Comparison of ENCODE assay signal across 8 cellular contexts in the genomic region with DNA sequence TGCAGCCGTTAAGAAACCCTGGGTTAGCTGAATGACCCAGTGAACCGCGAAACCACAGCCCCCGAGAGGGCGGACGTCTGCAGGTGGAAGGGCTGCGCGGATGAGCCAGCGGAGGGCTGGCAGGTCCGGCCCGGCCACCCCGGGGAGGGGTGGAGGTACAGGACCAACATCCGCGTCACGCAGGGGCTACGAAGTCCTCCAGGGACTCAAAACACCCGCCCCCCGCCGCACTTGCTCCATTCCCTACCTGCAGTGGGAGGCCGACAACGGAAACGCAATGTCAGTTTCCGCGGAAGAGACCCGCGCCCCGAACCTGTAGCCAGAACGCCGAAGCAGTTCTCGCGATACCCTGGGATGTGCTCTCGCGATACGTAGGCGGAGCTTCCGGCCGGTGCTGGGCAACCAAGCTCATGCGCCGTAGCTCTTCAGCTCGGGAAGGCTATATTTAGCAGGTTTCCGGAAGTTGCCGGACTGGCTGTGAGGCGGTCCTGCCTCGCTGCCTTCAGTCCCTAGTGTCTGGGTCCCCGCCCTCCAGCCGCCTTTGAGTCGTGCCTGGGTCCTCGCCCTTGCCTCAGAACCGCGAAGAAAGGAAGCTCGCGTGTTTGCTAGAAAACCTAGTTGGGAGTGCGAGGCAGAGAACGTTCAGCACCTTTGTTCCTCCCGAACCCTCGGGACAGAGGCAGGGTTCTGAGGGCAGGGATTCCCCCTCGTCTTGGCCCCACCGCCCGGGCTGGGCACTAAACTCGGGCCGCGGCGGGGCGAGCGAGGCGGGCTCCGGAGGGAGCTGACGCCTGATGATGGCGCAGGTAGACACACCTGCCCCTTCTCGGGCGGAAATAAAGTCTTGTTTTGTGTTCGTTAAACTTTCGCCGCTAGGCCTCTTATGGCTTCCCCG. TPM values are rescaled to one million over a fixed set of nuclear protein-coding genes. Genes with fewer than 3 reads are reported as not detected.
A peak's percentile ranks its signal among the peaks of the same experiment; 100 is the strongest.
DNase-seq lines count a peak whose midpoint lies in the region; ATAC-seq and TF ChIP-seq lines count a peak whose summit lies in the region.

A gene with protein sequence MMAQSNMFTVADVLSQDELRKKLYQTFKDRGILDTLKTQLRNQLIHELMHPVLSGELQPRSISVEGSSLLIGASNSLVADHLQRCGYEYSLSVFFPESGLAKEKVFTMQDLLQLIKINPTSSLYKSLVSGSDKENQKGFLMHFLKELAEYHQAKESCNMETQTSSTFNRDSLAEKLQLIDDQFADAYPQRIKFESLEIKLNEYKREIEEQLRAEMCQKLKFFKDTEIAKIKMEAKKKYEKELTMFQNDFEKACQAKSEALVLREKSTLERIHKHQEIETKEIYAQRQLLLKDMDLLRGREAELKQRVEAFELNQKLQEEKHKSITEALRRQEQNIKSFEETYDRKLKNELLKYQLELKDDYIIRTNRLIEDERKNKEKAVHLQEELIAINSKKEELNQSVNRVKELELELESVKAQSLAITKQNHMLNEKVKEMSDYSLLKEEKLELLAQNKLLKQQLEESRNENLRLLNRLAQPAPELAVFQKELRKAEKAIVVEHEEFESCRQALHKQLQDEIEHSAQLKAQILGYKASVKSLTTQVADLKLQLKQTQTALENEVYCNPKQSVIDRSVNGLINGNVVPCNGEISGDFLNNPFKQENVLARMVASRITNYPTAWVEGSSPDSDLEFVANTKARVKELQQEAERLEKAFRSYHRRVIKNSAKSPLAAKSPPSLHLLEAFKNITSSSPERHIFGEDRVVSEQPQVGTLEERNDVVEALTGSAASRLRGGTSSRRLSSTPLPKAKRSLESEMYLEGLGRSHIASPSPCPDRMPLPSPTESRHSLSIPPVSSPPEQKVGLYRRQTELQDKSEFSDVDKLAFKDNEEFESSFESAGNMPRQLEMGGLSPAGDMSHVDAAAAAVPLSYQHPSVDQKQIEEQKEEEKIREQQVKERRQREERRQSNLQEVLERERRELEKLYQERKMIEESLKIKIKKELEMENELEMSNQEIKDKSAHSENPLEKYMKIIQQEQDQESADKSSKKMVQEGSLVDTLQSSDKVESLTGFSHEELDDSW (plus strand): TSS at position 471 of the 895 bp plus-strand sequence. CDS start 324 bp downstream, at position 795.
A gene (minus strand): TSS at position 343 of the 895 bp plus-strand sequence. CDS start 14,657 bp downstream, outside the sequence.

- TF ChIP-seq RAD21 in SK-N-SH (IDR thresholded peaks at IDR 0.05; ENCODE audit: low read length) = no peak

- H2AFZ ChIP-seq in SK-N-SH (ENCODE audit: low read depth) = peak within 1 kb of the TSS; percentile 85

- H3K4me3 ChIP-seq in GM06990 (replicated peaks; ENCODE audit: low read depth, low read length) (peak within 1 kb of the TSS; percentile 86), SK-N-SH (ENCODE audit: low read depth in 2 of 2, low read length in 1 of 2) (peak within 1 kb of the TSS; percentile 85 to 95)

- TF ChIP-seq CTCF in GM06990 (IDR thresholded peaks at IDR 0.05; ENCODE audit: insufficient read depth, low read length, poor library complexity, severe bottlenecking) (no peak), SK-N-SH (IDR thresholded peaks at IDR 0.05) (no peak)

- POLR2A ChIA-PET in SK-N-SH (lab: Yijun Ruan, JAX) = interaction anchor here (0.8 to 2.0 kb wide), 5 partner anchors 13 to 295 kb away, joined by 3 to 13 read pairs (median 6); a partner anchor contains a TSS

- H3K4me2 ChIP-seq in SK-N-SH = peak within 1 kb of the TSS; percentile 89

- H3K27ac ChIP-seq in SK-N-SH (ENCODE audit: low read depth in 2 of 2, low read length in 1 of 2) = peak within 1 kb of the TSS; percentile 86 to 97

- CTCF ChIA-PET in SK-N-SH (lab: Yijun Ruan, JAX) = interaction anchor here (0.7 to 1.7 kb wide), 6 partner anchors 12 to 788 kb away, joined by 3 to 6 read pairs (median 4); a partner anchor contains a TSS

- H3K9ac ChIP-seq in SK-N-SH = peak within 1 kb of the TSS; percentile 95

- peaks cover 4 to 19% of the 10 kb centered on the region in 2 experiments; a peak in 3 of 4 replicates for H3K4me1 ChIP-seq in SK-N-SH (ENCODE audit: control insufficient read depth in 1 of 2, insufficient read depth in 2 of 2, low read depth in 1 of 2, low read length in 1 of 2)

- H3F3A ChIP-seq in SK-N-SH (replicated peaks; ENCODE audit: insufficient read depth) = no peaks in the 10 kb centered on the region

- H3K36me3 ChIP-seq in GM06990 (ENCODE audit: control insufficient read depth, insufficient read depth, low read length) (no peaks in the 10 kb centered on the region; the same call in 1 of the 2 replicates), SK-N-SH (replicated peaks in 1 of 2; ENCODE audit: control insufficient read depth in 1 of 2, insufficient read depth in 2 of 2, low read length in 1 of 2) (peaks cover 21 to 30% of the 10 kb centered on the region in 2 experiments)

- peak; percentile 93 for ATAC-seq in HG02571 (IDR thresholded peaks at IDR 0.05; ENCODE audit: unreplicated experiment)

- WGBS in SK-N-SH (ENCODE audit: low lambda C conversion rate) = 1% methylated on average over 39 of the region's 75 CpGs

- H3K27me3 ChIP-seq in GM06990 (replicated peaks; ENCODE audit: control insufficient read depth, insufficient read depth, low read length) (no peaks in the 10 kb centered on the region), SK-N-SH (ENCODE audit: insufficient read depth) (no peaks in the 10 kb centered on the region)

- no peaks in the 10 kb centered on the region for H3K9me2 ChIP-seq in SK-N-SH

- peak; percentile 95 for DNase-seq in GM06990 (ENCODE audit: extremely low read depth, insufficient read length)
- peak; percentile 90 for DNase-seq in NCI-H1048 (lab: John Stamatoyannopoulos, UW)
- peak; percentile 96 for DNase-seq in SK-N-SH
- DNase-seq in activated naive CD4-positive, alpha-beta T cell treated with anti-CD3 and anti-CD28 coated beads, Interleukin-2, amount 50 U/mL, for 16 hours = peak; percentile 86
- DNase-seq in germinal center (ENCODE audit: low spot score) = peak; percentile 87
- DNase-seq in non-pigmented ciliary epithelial cell (ENCODE audit: low read depth) = peak; percentile 67
- peak; percentile 91 for DNase-seq in superior temporal gyrus (ENCODE audit: extremely low spot score)

- peaks cover 60% of the 10 kb centered on the region for H3K79me2 ChIP-seq in SK-N-SH (ENCODE audit: insufficient read depth)

- H3K9me3 ChIP-seq in SK-N-SH = no peaks in the 10 kb centered on the region

- 0 out of 4 replicates have a peak, but pooled peaks of 1 of the 2 experiments have one; percentile 4 for TF ChIP-seq EP300 in SK-N-SH (IDR thresholded peaks at IDR 0.05; ENCODE audit: borderline replicate concordance in 1 of 2, low read depth in 1 of 2, low read length in 1 of 2)

- H4K20me1 ChIP-seq in SK-N-SH (ENCODE audit: insufficient read depth) = no peaks in the 10 kb centered on the region

TF ChIP-seq in SK-N-SH, 30 proteins besides CTCF, POLR2A, EP300 and RAD21 (continues in another document):
- peak; percentile 90 for TF ChIP-seq MXI1 (IDR thresholded peaks at IDR 0.05; ENCODE audit: low read depth, low read length)
- TF ChIP-seq TAF1 (IDR thresholded peaks at IDR 0.05; ENCODE audit: borderline replicate concordance, low read depth, low read length) = peak; percentile 54; the same call in 1 of the 2 replicates
- peak; percentile 87; the same call in 1 of the 2 replicates for TF ChIP-seq ELF1 (IDR thresholded peaks at IDR 0.05)
- peak; percentile 67 for TF ChIP-seq NRF1 (IDR thresholded peaks at IDR 0.05; ENCODE audit: low read depth, low read length)
- TF ChIP-seq, protein P1, sequence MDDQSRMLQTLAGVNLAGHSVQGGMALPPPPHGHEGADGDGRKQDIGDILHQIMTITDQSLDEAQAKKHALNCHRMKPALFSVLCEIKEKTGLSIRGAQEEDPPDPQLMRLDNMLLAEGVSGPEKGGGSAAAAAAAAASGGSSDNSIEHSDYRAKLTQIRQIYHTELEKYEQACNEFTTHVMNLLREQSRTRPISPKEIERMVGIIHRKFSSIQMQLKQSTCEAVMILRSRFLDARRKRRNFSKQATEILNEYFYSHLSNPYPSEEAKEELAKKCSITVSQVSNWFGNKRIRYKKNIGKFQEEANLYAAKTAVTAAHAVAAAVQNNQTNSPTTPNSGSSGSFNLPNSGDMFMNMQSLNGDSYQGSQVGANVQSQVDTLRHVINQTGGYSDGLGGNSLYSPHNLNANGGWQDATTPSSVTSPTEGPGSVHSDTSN (IDR thresholded peaks at IDR 0.05) = no peak
- TF ChIP-seq RCOR1 (IDR thresholded peaks at IDR 0.05; ENCODE audit: low read length) = peak; percentile 26; the same call in 1 of the 2 replicates
- TF ChIP-seq, protein P2, sequence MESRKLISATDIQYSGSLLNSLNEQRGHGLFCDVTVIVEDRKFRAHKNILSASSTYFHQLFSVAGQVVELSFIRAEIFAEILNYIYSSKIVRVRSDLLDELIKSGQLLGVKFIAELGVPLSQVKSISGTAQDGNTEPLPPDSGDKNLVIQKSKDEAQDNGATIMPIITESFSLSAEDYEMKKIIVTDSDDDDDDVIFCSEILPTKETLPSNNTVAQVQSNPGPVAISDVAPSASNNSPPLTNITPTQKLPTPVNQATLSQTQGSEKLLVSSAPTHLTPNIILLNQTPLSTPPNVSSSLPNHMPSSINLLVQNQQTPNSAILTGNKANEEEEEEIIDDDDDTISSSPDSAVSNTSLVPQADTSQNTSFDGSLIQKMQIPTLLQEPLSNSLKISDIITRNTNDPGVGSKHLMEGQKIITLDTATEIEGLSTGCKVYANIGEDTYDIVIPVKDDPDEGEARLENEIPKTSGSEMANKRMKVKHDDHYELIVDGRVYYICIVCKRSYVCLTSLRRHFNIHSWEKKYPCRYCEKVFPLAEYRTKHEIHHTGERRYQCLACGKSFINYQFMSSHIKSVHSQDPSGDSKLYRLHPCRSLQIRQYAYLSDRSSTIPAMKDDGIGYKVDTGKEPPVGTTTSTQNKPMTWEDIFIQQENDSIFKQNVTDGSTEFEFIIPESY (IDR thresholded peaks at IDR 0.05; ENCODE audit: borderline replicate concordance, low read depth) = peak; percentile 100

RNA-seq across cellular contexts. Expression of the first gene that starts in this region (rescaled TPM):
- polyA plus RNA-seq in SK-N-SH (2012; rRNA removed) = 13.4 and 16.5 TPM in 2 replicates
- polyA plus RNA-seq in SK-N-SH (2012; cell fraction: cytosol; rRNA removed) = 8.3 and 9.3 TPM in 2 replicates
- 71.4 and 113 TPM in 2 replicates for polyA plus RNA-seq in SK-N-SH (2012; cell fraction: nucleus; rRNA removed)

RNA-seq across cellular contexts. Expression of the second gene that starts in this region (rescaled TPM):
- polyA plus RNA-seq in SK-N-SH (2012; rRNA removed) = 10.4 and 12.5 TPM in 2 replicates
- polyA plus RNA-seq in SK-N-SH (2012; cell fraction: cytosol; rRNA removed) = 11.0 and 12.0 TPM in 2 replicates
- 14.3 and 22.0 TPM in 2 replicates for polyA plus RNA-seq in SK-N-SH (2012; cell fraction: nucleus; rRNA removed)

Comparison
In these comparisons a context has a peak if more than half of its experiments do, and no peak if none do; other contexts are left out.
1. Peak in every context shown above with its lines: DNase-seq, ATAC-seq, H3K4me3 ChIP-seq and H3K27ac ChIP-seq.